In the genomic region with DNA sequence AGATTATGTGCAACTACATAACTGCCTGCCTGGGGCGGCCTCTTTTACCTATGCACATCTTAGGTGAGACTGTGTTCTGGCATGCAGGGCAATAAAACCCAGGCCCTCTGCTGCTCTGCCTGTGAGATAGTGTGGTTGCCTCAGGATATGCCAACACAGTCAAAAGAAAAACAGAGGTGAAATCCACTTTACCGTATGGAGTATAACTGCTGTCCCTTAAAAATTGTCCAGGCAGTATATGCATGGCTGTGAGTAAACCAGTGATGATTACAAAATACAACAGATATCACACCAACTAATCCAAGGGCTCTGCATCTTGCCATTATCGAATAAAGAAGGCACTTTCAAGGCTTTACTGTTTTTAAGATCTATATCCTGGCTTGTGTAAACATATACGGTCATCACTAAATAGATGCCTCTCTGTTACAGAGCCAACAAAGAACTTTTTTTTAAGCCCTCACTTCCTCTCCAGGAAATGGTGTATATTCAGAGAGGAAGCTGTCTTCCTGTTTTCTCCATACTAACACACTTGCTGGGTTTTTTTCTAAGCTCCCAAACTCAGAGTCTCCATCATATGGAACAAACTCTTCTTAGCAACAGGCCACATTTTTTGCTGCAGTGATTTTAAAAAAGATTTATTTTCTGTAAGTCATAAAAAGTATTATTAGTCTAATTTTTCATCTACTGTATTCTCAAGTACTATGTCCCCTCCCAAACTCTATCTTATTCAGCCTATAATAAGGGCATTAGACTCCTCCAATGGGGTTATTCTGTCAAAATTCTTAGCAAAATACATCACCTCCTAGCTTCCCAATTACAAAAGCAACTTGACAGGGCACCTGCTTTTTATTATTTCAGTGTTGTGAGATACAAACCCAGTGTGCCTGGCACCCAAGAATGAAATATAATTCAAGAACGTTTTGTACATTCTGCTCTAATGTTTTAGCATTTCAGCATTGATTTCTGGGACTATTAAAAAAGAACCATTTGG, we compare ENCODE assay signal across 9 cellular contexts.
DNase-seq lines count a peak whose midpoint lies in the region; ATAC-seq, FAIRE-seq and TF ChIP-seq lines count a peak whose summit lies in the region.
"Had no signal": no experiment of that assay in that cellular context is flagged by ENCODE, and none has a peak within 500 bp of the region (broad histone marks: within the 10 kb centered on the region; RNA-seq: fewer than 3 reads in every experiment).

No MANE protein-coding gene starts in this region.

- no peaks in the 10 kb centered on the region for H3K27me3 Mint-ChIP-seq in Caco-2 (ENCODE audit: insufficient read depth, unreplicated experiment)
- no peaks in the 10 kb centered on the region for H3K27me3 Mint-ChIP-seq in naive thymus-derived CD4-positive, alpha-beta T cell

- POLR2A ChIA-PET in Caco-2 (lab: Charles Lee) = no interaction called here
- POLR2A ChIA-PET in naive thymus-derived CD4-positive, alpha-beta T cell (lab: Charles Lee) = interaction anchor here (0.6 to 2.6 kb wide), 10 partner anchors 14 to 134 kb away, joined by 3 to 9 read pairs (median 4); no protein-coding TSS in a partner anchor

- H3K4me3 Mint-ChIP-seq in Caco-2 (ENCODE audit: unreplicated experiment) = no peak overlapping the region
- peak overlapping the region; percentile 51 to 84 (median 74) for H3K4me3 Mint-ChIP-seq in naive thymus-derived CD4-positive, alpha-beta T cell

- no peaks in the 10 kb centered on the region for H3K27me3 ChIP-seq in Caco-2 (replicated peaks; ENCODE audit: control insufficient read depth, insufficient read depth, low read length)
- H3K27me3 ChIP-seq in naive thymus-derived CD4-positive, alpha-beta T cell (ENCODE audit: control insufficient read depth in 2 of 2, insufficient read depth in 2 of 2, low read length in 2 of 2) = no peaks in the 10 kb centered on the region

- peaks cover 34% of the 10 kb centered on the region for H3K4me1 ChIP-seq in Caco-2
- H3K4me1 ChIP-seq in naive thymus-derived CD4-positive, alpha-beta T cell (ENCODE audit: control insufficient read depth in 2 of 2, insufficient read depth in 2 of 2, low read length in 2 of 2) = peaks cover 70 to 93% of the 10 kb centered on the region in 2 donors

- H3K36me3 Mint-ChIP-seq in Caco-2 (ENCODE audit: insufficient read depth, unreplicated experiment) = no peaks in the 10 kb centered on the region
- peaks cover 0 to 10% (median 5%) of the 10 kb centered on the region in 5 donors for H3K36me3 Mint-ChIP-seq in naive thymus-derived CD4-positive, alpha-beta T cell

- H3K9me3 ChIP-seq in Caco-2 = no peaks in the 10 kb centered on the region
- no peaks in the 10 kb centered on the region for H3K9me3 ChIP-seq in naive thymus-derived CD4-positive, alpha-beta T cell (ENCODE audit: control insufficient read depth in 2 of 3, low read length in 3 of 3)

- FAIRE-seq in RCC 7860 (lab: Jason Lieb, UNC) = no peak
- FAIRE-seq: endometrium had no signal

- peak overlapping the region; percentile 62 for H3K27ac ChIP-seq in naive thymus-derived CD4-positive, alpha-beta T cell (ENCODE audit: low read depth, low read length)

- peaks cover 35% of the 10 kb centered on the region for H3K4me1 Mint-ChIP-seq in Caco-2 (ENCODE audit: low read depth, unreplicated experiment)
- H3K4me1 Mint-ChIP-seq in naive thymus-derived CD4-positive, alpha-beta T cell = peaks cover 45 to 96% (median 92%) of the 10 kb centered on the region in 7 donors

- CTCF ChIA-PET in Caco-2 (lab: Charles Lee) = interaction anchor here (0.8 to 1.0 kb wide), 2 partner anchors 135 to 359 kb away, joined by 3 to 6 read pairs; partner anchors contain the start of gene MAML2
- CTCF ChIA-PET in naive thymus-derived CD4-positive, alpha-beta T cell (lab: Charles Lee) = interaction anchor here (0.6 to 1.4 kb wide), 5 partner anchors 37 to 135 kb away, joined by 3 to 4 read pairs (median 3); partner anchors contain the start of gene MAML2

- ATAC-seq in naive thymus-derived CD4-positive, alpha-beta T cell = peak; percentile 70
- ATAC-seq in GM18868 (IDR thresholded peaks at IDR 0.05; ENCODE audit: unreplicated experiment) = no peak
- ATAC-seq in GM19397 (IDR thresholded peaks at IDR 0.05; ENCODE audit: unreplicated experiment) = no peak

- intact Hi-C loops in Caco-2 (cut with micrococcal nuclease; ENCODE audit: unreplicated experiment) = loop anchor here (1.0 kb wide), 1 partner anchor 111 kb away; no protein-coding TSS in a partner anchor
- intact Hi-C loops in naive thymus-derived CD4-positive, alpha-beta T cell (cut with micrococcal nuclease) = loop anchor here (1.0 to 5.0 kb wide), 13 partner anchors 8 to 417 kb away; partner anchors contain the start of genes CCDC82 (in 1 of the 2), CEP57 (in 1 of the 2) and MAML2 (in 1 of the 2)

- no peak overlapping the region for H3K4me3 ChIP-seq in Caco-2 (ENCODE audit: low read depth, low read length)
- peak overlapping the region; percentile 9 for H3K4me3 ChIP-seq in naive thymus-derived CD4-positive, alpha-beta T cell (ENCODE audit: low read length)

- no peak for TF ChIP-seq CTCF in Caco-2 (IDR thresholded peaks at IDR 0.05; ENCODE audit: insufficient read depth in 1 of 2, low read depth in 1 of 2, low read length in 1 of 2, severe bottlenecking in 1 of 2, unreplicated experiment in 1 of 2)

- peak overlapping the region; percentile 37 for H3K27ac Mint-ChIP-seq in Caco-2 (ENCODE audit: unreplicated experiment)
- H3K27ac Mint-ChIP-seq in naive thymus-derived CD4-positive, alpha-beta T cell = peak overlapping the region; percentile 86 to 99 (median 95)

- no TSS peak for BruUV-seq in Caco-2 (replicated peaks; lab: Mats Ljungman, UMichigan)

- H3K36me3 ChIP-seq in Caco-2 (ENCODE audit: control insufficient read depth, insufficient read depth, low read length) = no peaks in the 10 kb centered on the region
- H3K36me3 ChIP-seq in naive thymus-derived CD4-positive, alpha-beta T cell (ENCODE audit: control insufficient read depth in 2 of 3, insufficient read depth in 3 of 3, low read length in 3 of 3) = no peaks in the 10 kb centered on the region

- DNase-seq in Caco-2 = peak; percentile 75 to 87
- peak; percentile 76 for DNase-seq in KG1 (lab: John Stamatoyannopoulos, UW)
- peak; percentile 59 for DNase-seq in amniotic epithelial cell (ENCODE audit: low read depth)
- peak in 7 of 9 donors; percentile 43 to 73 (median 57) for DNase-seq in naive thymus-derived CD4-positive, alpha-beta T cell
- no peak for DNase-seq in RCC 7860 (ENCODE audit: low spot score)
- no peak for DNase-seq in NCI-H226

- H3K9me3 Mint-ChIP-seq in Caco-2 (ENCODE audit: unreplicated experiment) = no peaks in the 10 kb centered on the region
- H3K9me3 Mint-ChIP-seq in naive thymus-derived CD4-positive, alpha-beta T cell = no peaks in the 10 kb centered on the region

Comparison
In these comparisons a context has a peak if more than half of its experiments do, and no peak if none do; other contexts are left out.
1. DNase-seq: peak in Caco-2 (2 of 2), KG1 (single experiment), amniotic epithelial cell (single experiment) and naive thymus-derived CD4-positive, alpha-beta T cell (7 of 9); none in RCC 7860 (single experiment) and NCI-H226 (single experiment).